Comparison of ENCODE assay signal across 25 cellular contexts in genomic region chr16:67697813-67698212, GRCh38. TPM values are rescaled to one million over a fixed set of nuclear protein-coding genes. Genes with fewer than 3 reads are reported as not detected.
DNase-seq lines count a peak whose midpoint lies in the region; ATAC-seq, FAIRE-seq and TF ChIP-seq lines count a peak whose summit lies in the region.
"Had no signal": no experiment of that assay in that cellular context is flagged by ENCODE, and none has a peak within 500 bp of the region (broad histone marks: within the 10 kb centered on the region; RNA-seq: fewer than 3 reads in every experiment).

No MANE protein-coding gene starts in this region.

- H3K79me2 ChIP-seq in HepG2 (ENCODE audit: insufficient read depth, low read length), result no peaks in the 10 kb centered on the region

- H3K27ac Mint-ChIP-seq in Caco-2 (ENCODE audit: unreplicated experiment) (no peak overlapping the region), endothelial cell (ENCODE audit: unreplicated experiment) (no peak overlapping the region)
- H3K27ac Mint-ChIP-seq: B cell, GM23338 had no signal

- FAIRE-seq in HepG2 (lab: Jason Lieb, UNC), result peak; percentile 39
- FAIRE-seq: GM12878 had no signal

- POLR2A ChIA-PET in Caco-2 (lab: Charles Lee), result interaction anchor here (0.6 to 1.0 kb wide), 2 partner anchors 18 to 109 kb away, joined by 3 read pairs; partner anchors contain the start of genes RANBP10 and TSNAXIP1
- POLR2A ChIA-PET in HepG2 (lab: Yijun Ruan, JAX), result no interaction called here

- no peak overlapping the region for H3K4me3 Mint-ChIP-seq in Caco-2 (ENCODE audit: unreplicated experiment)
- peak overlapping the region; percentile 70 for H3K4me3 Mint-ChIP-seq in endothelial cell (ENCODE audit: unreplicated experiment)
- H3K4me3 Mint-ChIP-seq: B cell, GM23338 had no signal

- H4K20me1 ChIP-seq in HepG2 (ENCODE audit: insufficient read depth, low read length), result no peaks in the 10 kb centered on the region

- H3K4me3 ChIP-seq in Caco-2 (ENCODE audit: low read depth, low read length) (no peak overlapping the region), HepG2 (replicated peaks in 1 of 3; ENCODE audit: insufficient read depth in 1 of 3, low read depth in 2 of 3, low read length in 3 of 3) (no peak overlapping the region), sigmoid colon (no peak overlapping the region)
- H3K4me3 ChIP-seq: GM12878, GM23338, HAP-1, SJCRH30 had no signal

- ATAC-seq in HepG2, result peak; percentile 34; the same call in 2 of the 3 replicates
- no peak for ATAC-seq in GM18861 (IDR thresholded peaks at IDR 0.05; ENCODE audit: unreplicated experiment)
- ATAC-seq: GM12878, GM23338 had no signal

- H3K27me3 Mint-ChIP-seq in Caco-2 (ENCODE audit: insufficient read depth, unreplicated experiment) (no peaks in the 10 kb centered on the region), endothelial cell (ENCODE audit: unreplicated experiment) (no peaks in the 10 kb centered on the region)
- H3K27me3 Mint-ChIP-seq: B cell had no signal

- H3K4me1 Mint-ChIP-seq in Caco-2 (ENCODE audit: low read depth, unreplicated experiment), result peaks cover 16% of the 10 kb centered on the region
- H3K4me1 Mint-ChIP-seq in endothelial cell (ENCODE audit: unreplicated experiment), result peaks cover 13% of the 10 kb centered on the region

- TF ChIP-seq POLR2A in HepG2 (IDR thresholded peaks at IDR 0.05; ENCODE audit: insufficient read depth in 1 of 2, low read depth in 2 of 2, low read length in 2 of 2), result no peak
- no peak for TF ChIP-seq POLR2A in sigmoid colon (IDR thresholded peaks at IDR 0.05)

- H2AFZ ChIP-seq in HepG2 (ENCODE audit: low read length), result no peak overlapping the region
- H2AFZ ChIP-seq: GM23338 had no signal

- H3K4me1 ChIP-seq in Caco-2, result peaks cover 21% of the 10 kb centered on the region
- peaks cover 13% of the 10 kb centered on the region for H3K4me1 ChIP-seq in HepG2 (ENCODE audit: insufficient read depth, low read length)
- no peaks in the 10 kb centered on the region for H3K4me1 ChIP-seq in sigmoid colon
- H3K4me1 ChIP-seq: HAP-1, SJCRH30 had no signal

- no peak overlapping the region for H3K4me2 ChIP-seq in HepG2 (ENCODE audit: low read depth, low read length)
- H3K4me2 ChIP-seq: GM23338 had no signal

- H3K36me3 Mint-ChIP-seq in Caco-2 (ENCODE audit: insufficient read depth, unreplicated experiment) (peaks cover 19% of the 10 kb centered on the region), endothelial cell (ENCODE audit: low read depth, unreplicated experiment) (peaks cover 14% of the 10 kb centered on the region)

- no peak for TF ChIP-seq RAD21 in HepG2 (CRISPR knock-in tag; IDR thresholded peaks at IDR 0.05)

- H3K9me3 ChIP-seq in Caco-2 (peaks cover 14% of the 10 kb centered on the region), HepG2 (ENCODE audit: low read length) (no peaks in the 10 kb centered on the region), sigmoid colon (no peaks in the 10 kb centered on the region)
- H3K9me3 ChIP-seq: HAP-1, SJCRH30 had no signal

- TF ChIP-seq CTCF in Caco-2 (IDR thresholded peaks at IDR 0.05; ENCODE audit: insufficient read depth in 1 of 2, low read depth in 1 of 2, low read length in 1 of 2, severe bottlenecking in 1 of 2, unreplicated experiment in 1 of 2) (no peak), endothelial cell (IDR thresholded peaks at IDR 0.05; ENCODE audit: unreplicated experiment) (no peak), HepG2 (CRISPR knock-in tag; IDR thresholded peaks at IDR 0.05) (no peak), sigmoid colon (IDR thresholded peaks at IDR 0.05) (no peak)

- no peak overlapping the region for H3K9ac ChIP-seq in HepG2 (ENCODE audit: insufficient read depth, low read depth, low read length)

- DNase-seq in Caco-2 (peak; percentile 54 to 56), endothelial cell (ENCODE audit: low spot score) (no peak), HepG2 (ENCODE audit: low spot score) (no peak), sigmoid colon (peak; percentile 11), COR-L47 (lab: John Stamatoyannopoulos, UW) (no peak), ACHN (no peak), DMS53 (lab: John Stamatoyannopoulos, UW) (no peak)
- DNase-seq: DMS 273 treated with DMSO at 0.1 percent for 48 hours; DND-41; KBM-7; NCI-H1092; NCI-H1436 treated with DMSO at 0.1 percent for 48 hours; NCI-H2029 treated with DMSO at 0.1 percent for 48 hours; NCI-H2171; NCI-H345; NCI-H524; NCI-H774; NK-92 treated with Interleukin-12 subunit alpha and Interleukin-12 subunit beta, amount 100 ng/mL, for 24 hours; SJCRH30 had no signal

- TF ChIP-seq EP300 in HepG2 (IDR thresholded peaks at IDR 0.05; ENCODE audit: low read depth in 2 of 2, low read length in 2 of 2) (no peak), HepG2 (CRISPR knock-in tag; IDR thresholded peaks at IDR 0.05; ENCODE audit: borderline replicate concordance) (no peak), sigmoid colon (IDR thresholded peaks at IDR 0.05) (no peak)

- H3K27me3 ChIP-seq in Caco-2 (replicated peaks; ENCODE audit: control insufficient read depth, insufficient read depth, low read length), result no peaks in the 10 kb centered on the region
- H3K27me3 ChIP-seq in HepG2 (ENCODE audit: control insufficient read depth in 1 of 2, insufficient read depth in 2 of 2, low read length in 2 of 2), result no peaks in the 10 kb centered on the region
- H3K27me3 ChIP-seq in sigmoid colon, result no peaks in the 10 kb centered on the region
- H3K27me3 ChIP-seq: SJCRH30 had no signal

- 64% methylated on average over 3 of the region's 3 CpGs for WGBS in HepG2 (ENCODE audit: low lambda C conversion rate)
- WGBS in sigmoid colon, 2 donors, result 27 to 79% methylated on average over 3 of the region's 3 CpGs

- H3K36me3 ChIP-seq in Caco-2 (ENCODE audit: control insufficient read depth, insufficient read depth, low read length), result no peaks in the 10 kb centered on the region; the same call in 1 of the 2 replicates
- H3K36me3 ChIP-seq in HepG2 (replicated peaks in 1 of 2; ENCODE audit: control insufficient read depth in 1 of 2, insufficient read depth in 2 of 2, low read length in 2 of 2), result peaks cover 0 to 2% of the 10 kb centered on the region in 2 experiments; a peak in 1 of 5 replicates
- no peaks in the 10 kb centered on the region for H3K36me3 ChIP-seq in sigmoid colon
- H3K36me3 ChIP-seq: HAP-1, SJCRH30 had no signal

- peaks cover 9% of the 10 kb centered on the region for H3K9me3 Mint-ChIP-seq in Caco-2 (ENCODE audit: unreplicated experiment)
- no peaks in the 10 kb centered on the region for H3K9me3 Mint-ChIP-seq in endothelial cell (ENCODE audit: unreplicated experiment)
- H3K9me3 Mint-ChIP-seq: GM23338 had no signal

- no peak overlapping the region for H3K27ac ChIP-seq in HepG2 (ENCODE audit: extremely low read length, insufficient read depth, low read length)
- H3K27ac ChIP-seq in sigmoid colon, result no peak overlapping the region
- H3K27ac ChIP-seq: SJCRH30 had no signal

- CTCF ChIA-PET in Caco-2 (lab: Charles Lee) (interaction anchor here (0.5 kb wide), 1 partner anchor 166 kb away, joined by 3 read pairs; no protein-coding TSS in a partner anchor), HepG2 (lab: Yijun Ruan, JAX; ENCODE audit: low intra/inter-chr PET ratio, low total read pairs) (no interaction called here)

- in situ Hi-C loops in HepG2 (cut with HindIII; ENCODE audit: extremely low pct_ligation_motif_present, low pct_unique_long_range_greater_than_20kb), result no loop called here
- in situ Hi-C loops in ACHN (cut with HindIII; ENCODE audit: low pct_ligation_motif_present, low pct_unique_long_range_greater_than_20kb, low sequenced_read_pairs), result no loop called here

- BruUV-seq in Caco-2 (replicated peaks; lab: Mats Ljungman, UMichigan), result no TSS peak
- BruUV-seq in HepG2 (replicated peaks; lab: Mats Ljungman, UMichigan), result no TSS peak

- intact Hi-C loops in Caco-2 (cut with micrococcal nuclease; ENCODE audit: unreplicated experiment), result loop anchor here (1.0 kb wide), 1 partner anchor 18 kb away; no protein-coding TSS in a partner anchor
- intact Hi-C loops in HepG2 (cut with micrococcal nuclease; ENCODE audit: unreplicated experiment), result no loop called here
- intact Hi-C loops in sigmoid colon (cut with DNase I), result no loop called here

RNA-seq across cellular contexts. Expression of gene GFOD2, which starts 21.3 kb away (rescaled TPM):
- 12.7 and 13.4 TPM in 2 replicates for total RNA-seq in Caco-2 (2022)
- total RNA-seq in endothelial cell (ENCODE audit: unreplicated experiment), result 44.2 TPM
- 17.2 and 17.6 TPM in 2 replicates for total RNA-seq in HepG2 (2016; rRNA removed; fragmentation: Illumina TruSeq; extraction: Trizol)
- 5.6 and 6.5 TPM in 2 replicates for total RNA-seq in HepG2 (2016; cell fraction: cytosol; rRNA removed; fragmentation: Illumina TruSeq; extraction: Trizol; ENCODE audit: low read depth)
- 15.5 and 19.1 TPM in 2 replicates for total RNA-seq in HepG2 (2016; cell fraction: insoluble cytoplasmic fraction; rRNA removed; fragmentation: Illumina TruSeq; extraction: Trizol)
- 13.6 and 15.8 TPM in 2 replicates for total RNA-seq in HepG2 (2016; cell fraction: membrane; rRNA removed; fragmentation: Illumina TruSeq; extraction: Trizol)
- 9.0 and 12.8 TPM in 2 replicates for total RNA-seq in HepG2 (2016; cell fraction: nucleus; rRNA removed; fragmentation: Illumina TruSeq; extraction: Trizol)
- polyA plus RNA-seq in HepG2 (2011; rRNA removed), result 11.1 and 12.8 TPM in 2 replicates
- 11.1 and 12.3 TPM in 2 replicates for polyA plus RNA-seq in HepG2 (2011; cell fraction: cytosol; rRNA removed)
- 8.1 and 9.3 TPM in 2 replicates for polyA plus RNA-seq in HepG2 (2011; cell fraction: nucleus; rRNA removed)
- polyA plus RNA-seq in HepG2 (2012), result 7.0 and 7.9 TPM in 2 replicates
- 2.9 and 5.2 TPM in 2 replicates for polyA plus RNA-seq in HepG2 (2016; cell fraction: cytosol; fragmentation: Illumina TruSeq; extraction: Trizol; ENCODE audit: low read depth)
- 12.7 and 14.1 TPM in 2 replicates for polyA plus RNA-seq in HepG2 (2016; cell fraction: insoluble cytoplasmic fraction; fragmentation: Illumina TruSeq; extraction: Trizol; ENCODE audit: low read depth)
- 8.7 and 9.6 TPM in 2 replicates for polyA plus RNA-seq in HepG2 (2016; cell fraction: membrane; fragmentation: Illumina TruSeq; extraction: Trizol; ENCODE audit: low read depth)
- polyA plus RNA-seq in HepG2 (2016; cell fraction: nucleus; fragmentation: Illumina TruSeq; extraction: Trizol; ENCODE audit: insufficient read depth, low read depth), result 18.9 and 20.0 TPM in 2 replicates
- polyA minus RNA-seq in HepG2 (2011; rRNA and poly(A)+ RNA removed; ENCODE audit: low replicate concordance), result 26.4 and 27.3 TPM in 2 replicates
- 6.1 and 9.6 TPM in 2 replicates for polyA minus RNA-seq in HepG2 (2011; cell fraction: cytosol; rRNA and poly(A)+ RNA removed)
- 8.1 and 8.8 TPM in 2 replicates for polyA minus RNA-seq in HepG2 (2011; cell fraction: nucleus; rRNA and poly(A)+ RNA removed)
- 10 to 100 TPM in 2 of 4 donors, 1 to 10 TPM in 2; 8.1 to 19.1 (median 11.1) TPM for total RNA-seq in sigmoid colon
- 10 to 100 TPM; 13.8 to 19.5 (median 15.5) TPM for polyA plus RNA-seq in sigmoid colon

RNA-seq across cellular contexts. Expression of gene C16orf86, which starts 31.2 kb away (rescaled TPM):
- total RNA-seq in Caco-2 (2022) (0.34 and 0.53 TPM in 2 replicates), endothelial cell (ENCODE audit: unreplicated experiment) (1.8 TPM), HepG2 (2016; rRNA removed; fragmentation: Illumina TruSeq; extraction: Trizol) (1.7 and 3.1 TPM in 2 replicates), sigmoid colon (10 to 100 TPM in 3 of 4 donors, 1 to 10 TPM in 1; 8.6 to 26.1 (median 21.9) TPM)
- total RNA-seq in HepG2 (2016; cell fraction: cytosol; rRNA removed; fragmentation: Illumina TruSeq; extraction: Trizol; ENCODE audit: low read depth), result 1.9 and 2.8 TPM in 2 replicates
- total RNA-seq in HepG2 (2016; cell fraction: insoluble cytoplasmic fraction; rRNA removed; fragmentation: Illumina TruSeq; extraction: Trizol), result 2.1 and 4.2 TPM in 2 replicates
- total RNA-seq in HepG2 (2016; cell fraction: membrane; rRNA removed; fragmentation: Illumina TruSeq; extraction: Trizol), result 2.2 and 3.5 TPM in 2 replicates
- total RNA-seq in HepG2 (2016; cell fraction: nucleus; rRNA removed; fragmentation: Illumina TruSeq; extraction: Trizol), result 1.9 and 4.3 TPM in 2 replicates
- polyA plus RNA-seq in HepG2 (2011; rRNA removed) (1.5 and 2.0 TPM in 2 replicates), sigmoid colon (1 to 10 TPM in 2 of 3 donors, under 1 TPM in 1; 0.46 to 5.0 (median 1.8) TPM)
- polyA plus RNA-seq in HepG2 (2011; cell fraction: cytosol; rRNA removed), result 1.8 and 2.8 TPM in 2 replicates
- 7.9 and 8.0 TPM in 2 replicates for polyA plus RNA-seq in HepG2 (2011; cell fraction: nucleus; rRNA removed)
- 1.3 and 1.7 TPM in 2 replicates for polyA plus RNA-seq in HepG2 (2012)
- polyA plus RNA-seq in HepG2 (2016; cell fraction: cytosol; fragmentation: Illumina TruSeq; extraction: Trizol; ENCODE audit: low read depth), result 1.6 and 2.1 TPM in 2 replicates
- 2.2 and 3.1 TPM in 2 replicates for polyA plus RNA-seq in HepG2 (2016; cell fraction: insoluble cytoplasmic fraction; fragmentation: Illumina TruSeq; extraction: Trizol; ENCODE audit: low read depth)
- polyA plus RNA-seq in HepG2 (2016; cell fraction: membrane; fragmentation: Illumina TruSeq; extraction: Trizol; ENCODE audit: low read depth), result 2.3 and 2.5 TPM in 2 replicates
- polyA plus RNA-seq in HepG2 (2016; cell fraction: nucleus; fragmentation: Illumina TruSeq; extraction: Trizol; ENCODE audit: insufficient read depth, low read depth), result 5.2 and 6.4 TPM in 2 replicates
- 0.12 and 1.3 TPM in 2 replicates for polyA minus RNA-seq in HepG2 (2011; rRNA and poly(A)+ RNA removed; ENCODE audit: low replicate concordance)
- polyA minus RNA-seq in HepG2 (2011; cell fraction: cytosol; rRNA and poly(A)+ RNA removed), result 0.53 and 0.79 TPM in 2 replicates
- polyA minus RNA-seq in HepG2 (2011; cell fraction: nucleus; rRNA and poly(A)+ RNA removed), result 0.62 and 0.64 TPM in 2 replicates
- total RNA-seq: A172 had no signal

RNA-seq across cellular contexts. Expression of gene ENKD1, which starts 31.3 kb away (rescaled TPM):
- total RNA-seq in Caco-2 (2022) (7.3 and 8.9 TPM in 2 replicates), endothelial cell (ENCODE audit: unreplicated experiment) (9.9 TPM), HepG2 (2016; rRNA removed; fragmentation: Illumina TruSeq; extraction: Trizol) (20.8 and 21.4 TPM in 2 replicates), sigmoid colon (10 to 100 TPM; 21.0 to 27.0 (median 23.2) TPM)
- 10.8 and 12.4 TPM in 2 replicates for total RNA-seq in HepG2 (2016; cell fraction: cytosol; rRNA removed; fragmentation: Illumina TruSeq; extraction: Trizol; ENCODE audit: low read depth)
- total RNA-seq in HepG2 (2016; cell fraction: insoluble cytoplasmic fraction; rRNA removed; fragmentation: Illumina TruSeq; extraction: Trizol), result 17.9 and 24.2 TPM in 2 replicates
- 17.6 and 19.5 TPM in 2 replicates for total RNA-seq in HepG2 (2016; cell fraction: membrane; rRNA removed; fragmentation: Illumina TruSeq; extraction: Trizol)
- total RNA-seq in HepG2 (2016; cell fraction: nucleus; rRNA removed; fragmentation: Illumina TruSeq; extraction: Trizol), result 13.8 and 15.4 TPM in 2 replicates
- polyA plus RNA-seq in HepG2 (2011; rRNA removed) (10.8 and 12.2 TPM in 2 replicates), sigmoid colon (10 to 100 TPM in 1 of 3 donors, 1 to 10 TPM in 2; 6.9 to 16.2 (median 9.0) TPM)
- 6.0 and 11.2 TPM in 2 replicates for polyA plus RNA-seq in HepG2 (2011; cell fraction: cytosol; rRNA removed)
- polyA plus RNA-seq in HepG2 (2011; cell fraction: nucleus; rRNA removed), result 29.2 and 37.2 TPM in 2 replicates
- polyA plus RNA-seq in HepG2 (2012), result 9.4 and 12.3 TPM in 2 replicates
- polyA plus RNA-seq in HepG2 (2016; cell fraction: cytosol; fragmentation: Illumina TruSeq; extraction: Trizol; ENCODE audit: low read depth), result 11.8 and 13.2 TPM in 2 replicates
- polyA plus RNA-seq in HepG2 (2016; cell fraction: insoluble cytoplasmic fraction; fragmentation: Illumina TruSeq; extraction: Trizol; ENCODE audit: low read depth), result 18.0 and 18.5 TPM in 2 replicates
- 9.5 and 15.3 TPM in 2 replicates for polyA plus RNA-seq in HepG2 (2016; cell fraction: membrane; fragmentation: Illumina TruSeq; extraction: Trizol; ENCODE audit: low read depth)
- 33.6 and 35.0 TPM in 2 replicates for polyA plus RNA-seq in HepG2 (2016; cell fraction: nucleus; fragmentation: Illumina TruSeq; extraction: Trizol; ENCODE audit: insufficient read depth, low read depth)
- 6.6 and 7.1 TPM in 2 replicates for polyA minus RNA-seq in HepG2 (2011; rRNA and poly(A)+ RNA removed; ENCODE audit: low replicate concordance)
- polyA minus RNA-seq in HepG2 (2011; cell fraction: cytosol; rRNA and poly(A)+ RNA removed), result 4.5 and 7.8 TPM in 2 replicates
- 3.6 and 3.9 TPM in 2 replicates for polyA minus RNA-seq in HepG2 (2011; cell fraction: nucleus; rRNA and poly(A)+ RNA removed)
- total RNA-seq: A172 had no signal

RNA-seq across cellular contexts. Expression of gene PARD6A, which starts 37.1 kb away (rescaled TPM):
- total RNA-seq in Caco-2 (2022), result 7.1 and 8.4 TPM in 2 replicates
- 1.2 TPM for total RNA-seq in endothelial cell (ENCODE audit: unreplicated experiment)
- total RNA-seq in HepG2 (2016; rRNA removed; fragmentation: Illumina TruSeq; extraction: Trizol), result 3.0 and 4.3 TPM in 2 replicates
- total RNA-seq in HepG2 (2016; cell fraction: cytosol; rRNA removed; fragmentation: Illumina TruSeq; extraction: Trizol; ENCODE audit: low read depth), result 22.8 and 24.1 TPM in 2 replicates
- 2.5 and 4.0 TPM in 2 replicates for total RNA-seq in HepG2 (2016; cell fraction: insoluble cytoplasmic fraction; rRNA removed; fragmentation: Illumina TruSeq; extraction: Trizol)
- total RNA-seq in HepG2 (2016; cell fraction: membrane; rRNA removed; fragmentation: Illumina TruSeq; extraction: Trizol), result 18.3 and 19.1 TPM in 2 replicates
- 1.6 and 2.2 TPM in 2 replicates for total RNA-seq in HepG2 (2016; cell fraction: nucleus; rRNA removed; fragmentation: Illumina TruSeq; extraction: Trizol)
- polyA plus RNA-seq in HepG2 (2011; rRNA removed), result 3.5 and 3.6 TPM in 2 replicates
- 4.3 and 6.9 TPM in 2 replicates for polyA plus RNA-seq in HepG2 (2011; cell fraction: cytosol; rRNA removed)
- 2.8 and 3.0 TPM in 2 replicates for polyA plus RNA-seq in HepG2 (2011; cell fraction: nucleus; rRNA removed)
- 1.3 and 2.2 TPM in 2 replicates for polyA plus RNA-seq in HepG2 (2012)
- 26.8 and 27.5 TPM in 2 replicates for polyA plus RNA-seq in HepG2 (2016; cell fraction: cytosol; fragmentation: Illumina TruSeq; extraction: Trizol; ENCODE audit: low read depth)
- polyA plus RNA-seq in HepG2 (2016; cell fraction: insoluble cytoplasmic fraction; fragmentation: Illumina TruSeq; extraction: Trizol; ENCODE audit: low read depth), result 2.2 and 3.0 TPM in 2 replicates
- polyA plus RNA-seq in HepG2 (2016; cell fraction: membrane; fragmentation: Illumina TruSeq; extraction: Trizol; ENCODE audit: low read depth), result 17.4 and 17.7 TPM in 2 replicates
- 1.5 and 2.9 TPM in 2 replicates for polyA plus RNA-seq in HepG2 (2016; cell fraction: nucleus; fragmentation: Illumina TruSeq; extraction: Trizol; ENCODE audit: insufficient read depth, low read depth)
- 2.8 and 3.8 TPM in 2 replicates for polyA minus RNA-seq in HepG2 (2011; rRNA and poly(A)+ RNA removed; ENCODE audit: low replicate concordance)
- polyA minus RNA-seq in HepG2 (2011; cell fraction: cytosol; rRNA and poly(A)+ RNA removed), result 0.79 and 2.1 TPM in 2 replicates
- 0.50 and 0.77 TPM in 2 replicates for polyA minus RNA-seq in HepG2 (2011; cell fraction: nucleus; rRNA and poly(A)+ RNA removed)
- total RNA-seq in sigmoid colon, result 10 to 100 TPM; 12.8 to 16.6 (median 14.0) TPM
- 1 to 10 TPM; 4.2 to 8.3 (median 4.4) TPM for polyA plus RNA-seq in sigmoid colon

RNA-seq across cellular contexts. Expression of gene ACD, which starts 37.8 kb away (rescaled TPM):
- total RNA-seq in Caco-2 (2022), result 38.6 and 46.1 TPM in 2 replicates
- total RNA-seq in endothelial cell (ENCODE audit: unreplicated experiment), result 27.1 TPM
- 26.1 and 32.6 TPM in 2 replicates for total RNA-seq in HepG2 (2016; rRNA removed; fragmentation: Illumina TruSeq; extraction: Trizol)
- 11.9 and 12.4 TPM in 2 replicates for total RNA-seq in HepG2 (2016; cell fraction: cytosol; rRNA removed; fragmentation: Illumina TruSeq; extraction: Trizol; ENCODE audit: low read depth)
- total RNA-seq in HepG2 (2016; cell fraction: insoluble cytoplasmic fraction; rRNA removed; fragmentation: Illumina TruSeq; extraction: Trizol), result 22.4 and 31.8 TPM in 2 replicates
- 20.9 and 24.1 TPM in 2 replicates for total RNA-seq in HepG2 (2016; cell fraction: membrane; rRNA removed; fragmentation: Illumina TruSeq; extraction: Trizol)
- 18.3 and 24.0 TPM in 2 replicates for total RNA-seq in HepG2 (2016; cell fraction: nucleus; rRNA removed; fragmentation: Illumina TruSeq; extraction: Trizol)
- 37.1 and 38.3 TPM in 2 replicates for polyA plus RNA-seq in HepG2 (2011; rRNA removed)
- polyA plus RNA-seq in HepG2 (2011; cell fraction: cytosol; rRNA removed), result 15.3 and 28.8 TPM in 2 replicates
- polyA plus RNA-seq in HepG2 (2011; cell fraction: nucleus; rRNA removed), result 82.8 and 84.5 TPM in 2 replicates
- polyA plus RNA-seq in HepG2 (2012), result 28.9 and 29.0 TPM in 2 replicates
- polyA plus RNA-seq in HepG2 (2016; cell fraction: cytosol; fragmentation: Illumina TruSeq; extraction: Trizol; ENCODE audit: low read depth), result 18.7 and 21.0 TPM in 2 replicates
- polyA plus RNA-seq in HepG2 (2016; cell fraction: insoluble cytoplasmic fraction; fragmentation: Illumina TruSeq; extraction: Trizol; ENCODE audit: low read depth), result 30.7 and 42.2 TPM in 2 replicates
- polyA plus RNA-seq in HepG2 (2016; cell fraction: membrane; fragmentation: Illumina TruSeq; extraction: Trizol; ENCODE audit: low read depth), result 29.3 and 29.6 TPM in 2 replicates
- 42.9 and 46.5 TPM in 2 replicates for polyA plus RNA-seq in HepG2 (2016; cell fraction: nucleus; fragmentation: Illumina TruSeq; extraction: Trizol; ENCODE audit: insufficient read depth, low read depth)
- 39.4 and 41.0 TPM in 2 replicates for polyA minus RNA-seq in HepG2 (2011; rRNA and poly(A)+ RNA removed; ENCODE audit: low replicate concordance)
- polyA minus RNA-seq in HepG2 (2011; cell fraction: cytosol; rRNA and poly(A)+ RNA removed), result 18.9 and 21.7 TPM in 2 replicates
- 18.6 and 22.8 TPM in 2 replicates for polyA minus RNA-seq in HepG2 (2011; cell fraction: nucleus; rRNA and poly(A)+ RNA removed)
- 10 to 100 TPM; 13.9 to 20.6 (median 18.7) TPM for total RNA-seq in sigmoid colon
- 10 to 100 TPM in 1 of 3 donors, 1 to 10 TPM in 2; 7.4 to 19.3 (median 9.6) TPM for polyA plus RNA-seq in sigmoid colon

Comparison
In these comparisons a context has a peak if more than half of its experiments do, and no peak if none do; other contexts are left out.
1. DNase-seq: peak in Caco-2 (2 of 2) and sigmoid colon (single experiment); none in endothelial cell (single experiment), HepG2 (single experiment), COR-L47 (single experiment), ACHN (single experiment) and DMS53 (single experiment).